ENCODE assay signal across 8 cellular contexts in genomic region chr14:96362965-96363750, GRCh38. TPM values are rescaled to one million over a fixed set of nuclear protein-coding genes. Genes with fewer than 3 reads are reported as not detected.
DNase-seq lines count a peak whose midpoint lies in the region; ATAC-seq, FAIRE-seq and TF ChIP-seq lines count a peak whose summit lies in the region.

Gene ATG2B (minus strand): TSS chr14:96363341. CDS start chr14:96362976, 365 bp downstream.
Gene GSKIP (plus strand): TSS chr14:96363526. CDS start chr14:96382248, 18,722 bp downstream.

- peaks cover 10% of the 10 kb centered on the region for H3K36me3 Mint-ChIP-seq in T-cell
- peaks cover 12% of the 10 kb centered on the region for H3K36me3 Mint-ChIP-seq in type B pancreatic cell

- intact Hi-C loops in heart left ventricle (cut with DNase I), result loop anchor here in 7 of 10 donors (1.0 to 10.0 kb wide), 8 partner anchors 28 to 828 kb away; partner anchors contain the start of genes GLRX5 (in 2 of the 7), AK7 (in 1 of the 7) and PAPOLA (in 1 of the 7)
- intact Hi-C loops in posterior cingulate gyrus (cut with DNase I), result loop anchor here (1.0 kb wide), 1 partner anchor 29 kb away; the partner anchor contains the start of gene AK7

- WGBS in adipose tissue, 3 donors, result 0 to 1% (median 0%) methylated on average over 76 to 92 of the region's 92 CpGs
- 0 to 2% (median 1%) methylated on average over 32 to 92 of the region's 92 CpGs for WGBS in heart left ventricle, 4 donors

- H3K4me1 ChIP-seq in heart left ventricle, result peaks cover 2 to 46% (median 26%) of the 10 kb centered on the region in 12 donors

- DNase-seq in GM12891 (ENCODE audit: insufficient read length, low spot score) (peak; percentile 80), NCI-H1436 (lab: John Stamatoyannopoulos, UW) (peak; percentile 95), T-cell (peak; percentile 91 to 99 (median 96)), heart left ventricle (peak; percentile 94 to 97 (median 96)), posterior cingulate gyrus (peak; percentile 90 to 99 (median 95)), type B pancreatic cell (ENCODE audit: extremely low spot score, unreplicated experiment) (peak; percentile 95)

- H3K4me3 Mint-ChIP-seq in T-cell (peak within 1 kb of the TSS; percentile 86 to 89 (median 86)), type B pancreatic cell (peak within 1 kb of the TSS; percentile 95)

- H3K4me3 ChIP-seq in heart left ventricle, result peak within 1 kb of the TSS; percentile 72 to 99 (median 91)

- FAIRE-seq in GM12891 (lab: Jason Lieb, UNC), result peak; percentile 96

- POLR2A ChIA-PET in T-cell (lab: Charles Lee), result no interaction called here

- TF ChIP-seq POLR2A in GM12891 (IDR thresholded peaks at IDR 0.05; ENCODE audit: low read depth, low read length) (0 out of 2 replicates have a peak, but pooled peaks have one; percentile 60), heart left ventricle (IDR thresholded peaks at IDR 0.05) (peak in 1 of 2 donors; percentile 54)

- CTCF ChIA-PET in T-cell (lab: Charles Lee), result no interaction called here

- H3K27me3 Mint-ChIP-seq in T-cell (no peaks in the 10 kb centered on the region), type B pancreatic cell (no peaks in the 10 kb centered on the region)

- no peaks in the 10 kb centered on the region for H3K27me3 ChIP-seq in heart left ventricle

- H3K36me3 ChIP-seq in heart left ventricle, result no peaks in the 10 kb centered on the region

- H3K4me1 Mint-ChIP-seq in T-cell (peaks cover 55 to 71% (median 59%) of the 10 kb centered on the region in 3 donors), type B pancreatic cell (ENCODE audit: unreplicated experiment) (peaks cover 43% of the 10 kb centered on the region)

- H3K9me3 Mint-ChIP-seq in T-cell, result no peaks in the 10 kb centered on the region
- no peaks in the 10 kb centered on the region for H3K9me3 Mint-ChIP-seq in type B pancreatic cell

- TF ChIP-seq CTCF in heart left ventricle (IDR thresholded peaks at IDR 0.05) (no peak), type B pancreatic cell (conservative IDR thresholded peaks at IDR 0.05) (no peak)

- ATAC-seq in HG02798 (IDR thresholded peaks at IDR 0.05; ENCODE audit: poor library complexity, unreplicated experiment) (peak; percentile 88), T-cell (replicated peaks in 1 of 4) (peak; percentile 83 to 88 (median 86)), heart left ventricle (peak; percentile 97 to 99 (median 99))

- H3K9me3 ChIP-seq in heart left ventricle, result no peaks in the 10 kb centered on the region

- H3K27ac ChIP-seq in adipose tissue (ENCODE audit: low read depth, low read length) (peak within 1 kb of the TSS; percentile 90), heart left ventricle (peak within 1 kb of the TSS; percentile 62 to 97 (median 91))

- peak within 1 kb of the TSS; percentile 81 to 85 for H3K27ac Mint-ChIP-seq in T-cell
- H3K27ac Mint-ChIP-seq in type B pancreatic cell, result peak within 1 kb of the TSS; percentile 97

TF ChIP-seq in GM12891, 5 proteins besides CTCF, POLR2A, EP300 and RAD21:
- no peak for TF ChIP-seq TAF1 (IDR thresholded peaks at IDR 0.05; ENCODE audit: low read depth, low read length)
- TF ChIP-seq PAX5 (IDR thresholded peaks at IDR 0.05; ENCODE audit: insufficient read depth, low read length, severe bottlenecking), result no peak
- no peak for TF ChIP-seq SPI1 (IDR thresholded peaks at IDR 0.05; ENCODE audit: low read depth, low read length)
- TF ChIP-seq POU2F2 (IDR thresholded peaks at IDR 0.05; ENCODE audit: low read depth, low read length), result no peak
- TF ChIP-seq POLR2AphosphoS5 (IDR thresholded peaks at IDR 0.05; ENCODE audit: low read depth, low read length), result peak; percentile 64; the same call in 1 of the 2 replicates
TF ChIP-seq in GM12891: peak in this region for 1.

RNA-seq across cellular contexts. Expression of gene ATG2B, which starts in this region (rescaled TPM):
- 3.5 TPM for polyA plus RNA-seq in GM12891 (2012; ENCODE audit: low read depth, missing spikeins)
- total RNA-seq in T-cell, result 10 to 100 TPM; 27.7 to 37.3 (median 31.5) TPM
- polyA plus RNA-seq in adipose tissue, result 1 to 10 TPM; 3.5 to 5.2 (median 4.4) TPM
- 10 to 100 TPM in 8 of 9 donors, 1 to 10 TPM in 1; 9.1 to 19.5 (median 15.7) TPM for total RNA-seq in heart left ventricle
- polyA plus RNA-seq in heart left ventricle, result 1 to 10 TPM; 2.7 to 5.1 TPM
- 15.6 and 19.9 TPM in 2 replicates for total RNA-seq in type B pancreatic cell (ENCODE audit: low replicate concordance)

RNA-seq across cellular contexts. Expression of gene GSKIP, which starts in this region (rescaled TPM):
- polyA plus RNA-seq in GM12891 (2012; ENCODE audit: low read depth, missing spikeins), result 12.4 TPM
- total RNA-seq in T-cell, result 10 to 100 TPM in 4 of 5 donors, 1 to 10 TPM in 1; 5.9 to 18.8 (median 15.0) TPM
- polyA plus RNA-seq in adipose tissue, result 10 to 100 TPM in 2 of 3 donors, 1 to 10 TPM in 1; 6.2 to 17.3 (median 13.4) TPM
- 10 to 100 TPM in 7 of 9 donors, 1 to 10 TPM in 2; 7.6 to 19.9 (median 13.1) TPM for total RNA-seq in heart left ventricle
- 10 to 100 TPM in 1 of 2 donors, 1 to 10 TPM in 1; 4.6 to 18.8 TPM for polyA plus RNA-seq in heart left ventricle
- total RNA-seq in type B pancreatic cell (ENCODE audit: low replicate concordance), result 21.3 and 30.1 TPM in 2 replicates

Comparison
In these comparisons a context has a peak if more than half of its experiments do, and no peak if none do; other contexts are left out.
1. Peak in every context shown above with its lines: DNase-seq, ATAC-seq, H3K4me3 ChIP-seq and H3K27ac ChIP-seq.